1 cellular context compared by ENCODE assay signal in the genomic region with DNA sequence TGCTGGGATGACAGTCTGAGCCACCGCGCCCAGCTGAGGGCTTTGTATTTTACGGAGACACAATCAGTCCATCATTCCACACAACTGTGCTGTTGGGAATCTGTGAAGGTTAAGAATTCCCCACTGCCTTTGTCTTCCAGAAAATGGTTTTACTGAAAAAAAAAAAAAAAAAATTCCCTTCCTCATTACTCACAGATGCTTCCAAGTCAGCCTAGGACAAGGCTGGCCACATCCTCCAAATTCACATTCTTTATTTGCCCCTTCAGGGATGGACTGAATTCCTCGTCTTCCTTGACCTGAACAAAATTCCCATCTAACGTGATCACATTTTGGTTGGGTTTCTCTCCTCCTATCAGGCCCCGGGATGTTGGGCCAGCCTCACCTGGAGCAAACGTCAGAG.
TF ChIP-seq lines count a peak whose summit lies in the region.

No MANE protein-coding gene starts in this region.

TF ChIP-seq in GM12878, 131 proteins besides CTCF, POLR2A, EP300 and RAD21:
- TF ChIP-seq HDAC6 (IDR thresholded peaks at IDR 0.05; ENCODE audit: unreplicated experiment) (no peak), PAX5 (IDR thresholded peaks at IDR 0.05; ENCODE audit: borderline replicate concordance, low read depth, low read length) (no peak), RUNX3 (IDR thresholded peaks at IDR 0.05; ENCODE audit: low read length) (no peak), IRF4 (IDR thresholded peaks at IDR 0.05; ENCODE audit: low read depth, low read length) (no peak), EGR1 (IDR thresholded peaks at IDR 0.05; ENCODE audit: borderline replicate concordance in 1 of 2, low read depth in 2 of 2, low read length in 2 of 2) (no peak), POLR2AphosphoS5 (IDR thresholded peaks at IDR 0.05; ENCODE audit: low read length) (no peak), ASH2L (IDR thresholded peaks at IDR 0.05; ENCODE audit: borderline replicate concordance, low read depth) (no peak), SPI1 (IDR thresholded peaks at IDR 0.05; ENCODE audit: borderline replicate concordance, insufficient read depth, low read depth, low read length) (no peak), TAF1 (IDR thresholded peaks at IDR 0.05; ENCODE audit: borderline replicate concordance, low read depth, low read length) (no peak), NR2C1 (IDR thresholded peaks at IDR 0.05) (no peak), TCF12 (IDR thresholded peaks at IDR 0.05; ENCODE audit: low read depth, low read length) (no peak), BRCA1 (IDR thresholded peaks at IDR 0.05; ENCODE audit: low read depth, low read length) (no peak), LARP7 (IDR thresholded peaks at IDR 0.05) (no peak)
- TF ChIP-seq, protein P1, sequence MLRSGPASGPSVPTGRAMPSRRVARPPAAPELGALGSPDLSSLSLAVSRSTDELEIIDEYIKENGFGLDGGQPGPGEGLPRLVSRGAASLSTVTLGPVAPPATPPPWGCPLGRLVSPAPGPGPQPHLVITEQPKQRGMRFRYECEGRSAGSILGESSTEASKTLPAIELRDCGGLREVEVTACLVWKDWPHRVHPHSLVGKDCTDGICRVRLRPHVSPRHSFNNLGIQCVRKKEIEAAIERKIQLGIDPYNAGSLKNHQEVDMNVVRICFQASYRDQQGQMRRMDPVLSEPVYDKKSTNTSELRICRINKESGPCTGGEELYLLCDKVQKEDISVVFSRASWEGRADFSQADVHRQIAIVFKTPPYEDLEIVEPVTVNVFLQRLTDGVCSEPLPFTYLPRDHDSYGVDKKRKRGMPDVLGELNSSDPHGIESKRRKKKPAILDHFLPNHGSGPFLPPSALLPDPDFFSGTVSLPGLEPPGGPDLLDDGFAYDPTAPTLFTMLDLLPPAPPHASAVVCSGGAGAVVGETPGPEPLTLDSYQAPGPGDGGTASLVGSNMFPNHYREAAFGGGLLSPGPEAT (IDR thresholded peaks at IDR 0.05; ENCODE audit: low read depth) = no peak
- TF ChIP-seq, protein P2, sequence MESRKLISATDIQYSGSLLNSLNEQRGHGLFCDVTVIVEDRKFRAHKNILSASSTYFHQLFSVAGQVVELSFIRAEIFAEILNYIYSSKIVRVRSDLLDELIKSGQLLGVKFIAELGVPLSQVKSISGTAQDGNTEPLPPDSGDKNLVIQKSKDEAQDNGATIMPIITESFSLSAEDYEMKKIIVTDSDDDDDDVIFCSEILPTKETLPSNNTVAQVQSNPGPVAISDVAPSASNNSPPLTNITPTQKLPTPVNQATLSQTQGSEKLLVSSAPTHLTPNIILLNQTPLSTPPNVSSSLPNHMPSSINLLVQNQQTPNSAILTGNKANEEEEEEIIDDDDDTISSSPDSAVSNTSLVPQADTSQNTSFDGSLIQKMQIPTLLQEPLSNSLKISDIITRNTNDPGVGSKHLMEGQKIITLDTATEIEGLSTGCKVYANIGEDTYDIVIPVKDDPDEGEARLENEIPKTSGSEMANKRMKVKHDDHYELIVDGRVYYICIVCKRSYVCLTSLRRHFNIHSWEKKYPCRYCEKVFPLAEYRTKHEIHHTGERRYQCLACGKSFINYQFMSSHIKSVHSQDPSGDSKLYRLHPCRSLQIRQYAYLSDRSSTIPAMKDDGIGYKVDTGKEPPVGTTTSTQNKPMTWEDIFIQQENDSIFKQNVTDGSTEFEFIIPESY (IDR thresholded peaks at IDR 0.05) = no peak
- TF ChIP-seq, protein P3, sequence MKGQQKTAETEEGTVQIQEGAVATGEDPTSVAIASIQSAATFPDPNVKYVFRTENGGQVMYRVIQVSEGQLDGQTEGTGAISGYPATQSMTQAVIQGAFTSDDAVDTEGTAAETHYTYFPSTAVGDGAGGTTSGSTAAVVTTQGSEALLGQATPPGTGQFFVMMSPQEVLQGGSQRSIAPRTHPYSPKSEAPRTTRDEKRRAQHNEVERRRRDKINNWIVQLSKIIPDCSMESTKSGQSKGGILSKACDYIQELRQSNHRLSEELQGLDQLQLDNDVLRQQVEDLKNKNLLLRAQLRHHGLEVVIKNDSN (IDR thresholded peaks at IDR 0.05; ENCODE audit: borderline replicate concordance, extremely low read length, insufficient read depth, low read depth, low read length) = no peak
